Comparison of ENCODE assay signal across 16 cellular contexts in the genomic region with DNA sequence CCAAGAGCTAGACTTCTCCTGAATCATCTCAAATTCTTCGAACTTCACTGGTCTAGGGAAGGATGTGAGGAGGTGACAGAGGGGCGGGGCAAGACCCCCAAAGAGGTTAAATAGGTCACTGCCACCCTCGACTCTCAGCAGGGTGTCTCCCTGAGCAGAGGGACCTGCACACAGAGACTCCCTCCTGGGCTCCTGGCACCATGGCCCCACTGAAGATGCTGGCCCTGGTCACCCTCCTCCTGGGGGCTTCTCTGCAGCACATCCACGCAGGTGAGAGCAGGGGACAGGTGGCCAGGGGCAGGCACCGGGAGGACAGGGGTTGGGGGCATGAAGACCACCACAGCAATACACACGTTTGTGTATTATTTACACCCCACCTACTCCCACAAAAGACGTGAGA.
DNase-seq lines count a peak whose midpoint lies in the region; ATAC-seq lines count a peak whose summit lies in the region.
"Had no signal": no experiment of that assay in that cellular context is flagged by ENCODE, and none has a peak within 500 bp of the region (broad histone marks: within the 10 kb centered on the region; RNA-seq: fewer than 3 reads in every experiment).

No MANE protein-coding gene starts in this region.

- H3K36me3 Mint-ChIP-seq in dendritic cell treated with granulocyte-macrophage colony-stimulating factor and Interleukin-4, amounts not matched to agents 40 ng/mL and 50 ng/mL, for 4 days (ENCODE audit: low read depth), result peaks cover 8% of the 10 kb centered on the region

- no peak overlapping the region for H3K27ac Mint-ChIP-seq in stimulated activated naive CD8-positive, alpha-beta T cell treated with anti-CD3 and anti-CD28 coated beads, Interleukin-15, amount 100 ng/mL, for 72 hours
- H3K27ac Mint-ChIP-seq in dendritic cell treated with granulocyte-macrophage colony-stimulating factor and Interleukin-4, amounts not matched to agents 40 ng/mL and 50 ng/mL, for 4 days, result peak overlapping the region; percentile 75

- H3K27me3 Mint-ChIP-seq in stimulated activated naive CD8-positive, alpha-beta T cell treated with anti-CD3 and anti-CD28 coated beads, Interleukin-15, amount 100 ng/mL, for 72 hours, result no peaks in the 10 kb centered on the region
- H3K27me3 Mint-ChIP-seq in dendritic cell treated with granulocyte-macrophage colony-stimulating factor and Interleukin-4, amounts not matched to agents 40 ng/mL and 50 ng/mL, for 4 days, result peaks cover 37% of the 10 kb centered on the region

- peaks cover 25% of the 10 kb centered on the region for H3K4me1 Mint-ChIP-seq in stimulated activated naive CD8-positive, alpha-beta T cell treated with anti-CD3 and anti-CD28 coated beads, Interleukin-15, amount 100 ng/mL, for 72 hours
- peaks cover 84% of the 10 kb centered on the region for H3K4me1 Mint-ChIP-seq in dendritic cell treated with granulocyte-macrophage colony-stimulating factor and Interleukin-4, amounts not matched to agents 40 ng/mL and 50 ng/mL, for 4 days (ENCODE audit: low read depth)

- no peak overlapping the region for H3K4me3 Mint-ChIP-seq in stimulated activated naive CD8-positive, alpha-beta T cell treated with anti-CD3 and anti-CD28 coated beads, Interleukin-15, amount 100 ng/mL, for 72 hours
- peak overlapping the region; percentile 66 for H3K4me3 Mint-ChIP-seq in dendritic cell treated with granulocyte-macrophage colony-stimulating factor and Interleukin-4, amounts not matched to agents 40 ng/mL and 50 ng/mL, for 4 days

- no peaks in the 10 kb centered on the region for H3K9me3 Mint-ChIP-seq in stimulated activated naive CD8-positive, alpha-beta T cell treated with anti-CD3 and anti-CD28 coated beads, Interleukin-15, amount 100 ng/mL, for 72 hours
- H3K9me3 Mint-ChIP-seq in dendritic cell treated with granulocyte-macrophage colony-stimulating factor and Interleukin-4, amounts not matched to agents 40 ng/mL and 50 ng/mL, for 4 days, result no peaks in the 10 kb centered on the region

- ATAC-seq in stimulated activated naive CD8-positive, alpha-beta T cell treated with anti-CD3 and anti-CD28 coated beads, Interleukin-15, Interleukin-2, amounts not matched to agents 100 U/mL and 50 U/mL, for 24 hours, result peak; percentile 6
- ATAC-seq in stimulated activated naive CD8-positive, alpha-beta T cell treated with anti-CD3 and anti-CD28 coated beads, Interleukin-15, amount 100 ng/mL, for 72 hours, result no peak
- peak; percentile 7 for ATAC-seq in HG03135 (IDR thresholded peaks at IDR 0.05; ENCODE audit: unreplicated experiment)
- no peak for ATAC-seq in GM21423 (IDR thresholded peaks at IDR 0.05; ENCODE audit: unreplicated experiment)
- ATAC-seq: SK-N-SH treated with all-trans-retinoic acid at 6 μM for 48 hours had no signal

- no peak for DNase-seq in stimulated activated naive CD8-positive, alpha-beta T cell treated with anti-CD3 and anti-CD28 coated beads, Interleukin-15, Interleukin-2, amounts not matched to agents 100 U/mL and 50 U/mL, for 24 hours
- DNase-seq in stimulated activated naive CD8-positive, alpha-beta T cell treated with anti-CD3 and anti-CD28 coated beads, Interleukin-15, amount 100 ng/mL, for 72 hours, result no peak
- DNase-seq in C1 segment of cervical spinal cord (lab: John Stamatoyannopoulos, UW) (no peak), iPS-NIHi11 (ENCODE audit: low spot score) (no peak), ecto neural progenitor cell (ENCODE audit: low spot score) (no peak)
- DNase-seq: DMS53, HCEC 1CT, KBM-7, NCI-H1105, NCI-H1694 treated with DMSO at 0.1 percent for 48 hours, NCI-H446, Right ventricle myocardium superior had no signal

- intact Hi-C loops in dendritic cell treated with granulocyte-macrophage colony-stimulating factor and Interleukin-4, amounts not matched to agents 40 ng/mL and 50 ng/mL, for 4 days (cut with micrococcal nuclease), result no loop called here

Comparison
In these comparisons a context has a peak if more than half of its experiments do, and no peak if none do; other contexts are left out.
1. ATAC-seq: peak in stimulated activated naive CD8-positive, alpha-beta T cell treated with anti-CD3 and anti-CD28 coated beads, Interleukin-15, Interleukin-2, amounts not matched to agents 100 U/mL and 50 U/mL, for 24 hours (single experiment) and HG03135 (single experiment); none in stimulated activated naive CD8-positive, alpha-beta T cell treated with anti-CD3 and anti-CD28 coated beads, Interleukin-15, amount 100 ng/mL, for 72 hours (single experiment) and GM21423 (single experiment).